In genomic region chr9:131837316-131837715, GRCh38 we compare ENCODE assay signal across 10 cellular contexts.
DNase-seq lines count a peak whose midpoint lies in the region; ATAC-seq and TF ChIP-seq lines count a peak whose summit lies in the region.
"Had no signal": no experiment of that assay in that cellular context is flagged by ENCODE, and none has a peak within 500 bp of the region (broad histone marks: within the 10 kb centered on the region; RNA-seq: fewer than 3 reads in every experiment).

No MANE protein-coding gene starts in this region.

- H3K4me3 ChIP-seq in DND-41 (ENCODE audit: low read depth in 1 of 2, low read length in 2 of 2) (no peak overlapping the region), IMR-90 (ENCODE audit: insufficient read depth, low read depth, low read length) (no peak overlapping the region), adrenal gland (no peak overlapping the region), right lobe of liver (no peak overlapping the region), uterus (no peak overlapping the region)

- H2BK5ac ChIP-seq in IMR-90 (ENCODE audit: low read depth, low read length, poor library complexity, severe bottlenecking): no peak overlapping the region

- no peak overlapping the region for H3K4me3 Mint-ChIP-seq in CD4-positive, alpha-beta T cell
- no peak overlapping the region for H3K4me3 Mint-ChIP-seq in stimulated activated naive B cell treated with anti-CD40 and anti-IgM and Interleukin-4, amounts not matched to agents 10 μg/mL and 1 μg/mL and 100 μg/mL, for 72 hours
- H3K4me3 Mint-ChIP-seq: activated naive CD4-positive, alpha-beta T cell treated with anti-CD3 and anti-CD28 coated beads, Interleukin-2, amount 50 U/mL, for 24 hours had no signal

- H3K18ac ChIP-seq in IMR-90 (ENCODE audit: low read depth, low read length): no peak overlapping the region

- ATAC-seq in DND-41 (ENCODE audit: insufficient read depth, low read depth): no peak
- no peak for ATAC-seq in IMR-90 (ENCODE audit: low read depth)
- peak; percentile 44 to 59 (median 56) for ATAC-seq in right lobe of liver
- ATAC-seq in GM18505 (IDR thresholded peaks at IDR 0.05; ENCODE audit: unreplicated experiment): no peak
- no peak for ATAC-seq in CD4-positive, alpha-beta T cell (ENCODE audit: poor library complexity)
- ATAC-seq in stimulated activated naive B cell treated with anti-CD40 and anti-IgM and Interleukin-4, amounts not matched to agents 10 μg/mL and 1 μg/mL and 100 μg/mL, for 72 hours (replicated peaks): no peak

- H2BK120ac ChIP-seq in IMR-90 (ENCODE audit: low read depth, low read length): no peak overlapping the region

- H3K27ac ChIP-seq in DND-41 (ENCODE audit: low read length): no peak overlapping the region
- H3K27ac ChIP-seq in IMR-90 (ENCODE audit: insufficient read depth, low read length): no peak overlapping the region
- no peak overlapping the region for H3K27ac ChIP-seq in adrenal gland
- H3K27ac ChIP-seq in right lobe of liver: no peak overlapping the region
- no peak overlapping the region for H3K27ac ChIP-seq in uterus
- no peak overlapping the region for H3K27ac ChIP-seq in CD4-positive, alpha-beta T cell (ENCODE audit: low read depth, low read length)
- H3K27ac ChIP-seq: KMS-11 had no signal

- in situ Hi-C loops in IMR-90 (cut with MboI; ENCODE audit: low sequenced_read_pairs): no loop called here

- intact Hi-C loops in IMR-90 (cut with micrococcal nuclease): no loop called here
- intact Hi-C loops in adrenal gland (cut with DNase I): no loop called here
- intact Hi-C loops in right lobe of liver (cut with DNase I): no loop called here
- intact Hi-C loops in uterus (cut with DNase I; ENCODE audit: low total_unique reads): no loop called here
- intact Hi-C loops in CD4-positive, alpha-beta T cell (cut with DNase I, micrococcal nuclease): no loop called here

- peak; percentile 34 for TF ChIP-seq CTCF in DND-41 (IDR thresholded peaks at IDR 0.05; ENCODE audit: borderline replicate concordance, extremely low read depth, low read length, poor library complexity, severe bottlenecking)
- TF ChIP-seq CTCF in IMR-90 (conservative IDR thresholded peaks at IDR 0.05; ENCODE audit: low read depth, low read length): 0 out of 2 replicates have a peak, but pooled peaks have one; percentile 8
- peak in 5 of 6 experiments; percentile 34 to 48 (median 35) for TF ChIP-seq CTCF in adrenal gland (IDR thresholded peaks at IDR 0.05)
- TF ChIP-seq CTCF in right lobe of liver (IDR thresholded peaks at IDR 0.05): peak in 3 of 4 donors; percentile 11 to 20 (median 13)
- TF ChIP-seq CTCF in uterus (IDR thresholded peaks at IDR 0.05): no peak
- no peak for TF ChIP-seq CTCF in CD4-positive, alpha-beta T cell (IDR thresholded peaks at IDR 0.05)

- BruUV-seq in IMR-90 (replicated peaks; lab: Mats Ljungman, UMichigan): no TSS peak

- peak overlapping the region; percentile 26 for H2AK9ac ChIP-seq in IMR-90 (replicated peaks; ENCODE audit: low read depth, low read length, poor library complexity)

- H4K8ac ChIP-seq in IMR-90 (ENCODE audit: low read depth in 2 of 2, low read length in 2 of 2): no peak overlapping the region

- H3K23ac ChIP-seq in IMR-90 (ENCODE audit: low read depth, low read length): no peak overlapping the region

- H3K9me3 ChIP-seq in DND-41 (ENCODE audit: insufficient read depth, low read length, severe bottlenecking) (peaks cover 6% of the 10 kb centered on the region), IMR-90 (ENCODE audit: control insufficient read depth, insufficient read depth, low read length) (peaks cover 15% of the 10 kb centered on the region), adrenal gland (replicated peaks in 1 of 3) (no peaks in the 10 kb centered on the region), right lobe of liver (no peaks in the 10 kb centered on the region), uterus (peaks cover 0 to 15% of the 10 kb centered on the region in 2 donors)
- peaks cover 13% of the 10 kb centered on the region for H3K9me3 ChIP-seq in CD4-positive, alpha-beta T cell (ENCODE audit: control insufficient read depth, low read length)

- no peak overlapping the region for H4K5ac ChIP-seq in IMR-90 (ENCODE audit: low read depth, low read length)

- TF ChIP-seq RAD21 in IMR-90 (IDR thresholded peaks at IDR 0.05; ENCODE audit: low read length): no peak

- H3K9me1 ChIP-seq in IMR-90 (ENCODE audit: insufficient read depth, low read length): no peaks in the 10 kb centered on the region

- H3K4me1 ChIP-seq in DND-41 (ENCODE audit: insufficient read depth, low read length): no peaks in the 10 kb centered on the region
- no peaks in the 10 kb centered on the region for H3K4me1 ChIP-seq in IMR-90 (ENCODE audit: control insufficient read depth, insufficient read depth, low read length)
- no peaks in the 10 kb centered on the region for H3K4me1 ChIP-seq in adrenal gland (replicated peaks in 1 of 2)
- no peaks in the 10 kb centered on the region for H3K4me1 ChIP-seq in right lobe of liver
- H3K4me1 ChIP-seq in uterus: no peaks in the 10 kb centered on the region

- H3K36me3 Mint-ChIP-seq in CD4-positive, alpha-beta T cell (ENCODE audit: low read depth): no peaks in the 10 kb centered on the region
- no peaks in the 10 kb centered on the region for H3K36me3 Mint-ChIP-seq in stimulated activated naive B cell treated with anti-CD40 and anti-IgM and Interleukin-4, amounts not matched to agents 10 μg/mL and 1 μg/mL and 100 μg/mL, for 72 hours
- H3K36me3 Mint-ChIP-seq: activated naive CD4-positive, alpha-beta T cell treated with anti-CD3 and anti-CD28 coated beads, Interleukin-2, amount 50 U/mL, for 24 hours had no signal

- H3K4me2 ChIP-seq in DND-41 (ENCODE audit: insufficient read depth, low read length): no peak overlapping the region
- H3K4me2 ChIP-seq in IMR-90 (ENCODE audit: low read depth, low read length): no peak overlapping the region
- H3K4me2 ChIP-seq: KMS-11 had no signal

- no peaks in the 10 kb centered on the region for H3K36me3 ChIP-seq in DND-41 (ENCODE audit: insufficient read depth, low read length)
- no peaks in the 10 kb centered on the region for H3K36me3 ChIP-seq in IMR-90 (ENCODE audit: control insufficient read depth, insufficient read depth, low read length)
- no peaks in the 10 kb centered on the region for H3K36me3 ChIP-seq in adrenal gland (replicated peaks in 1 of 2)
- H3K36me3 ChIP-seq in right lobe of liver: no peaks in the 10 kb centered on the region
- H3K36me3 ChIP-seq in uterus: no peaks in the 10 kb centered on the region

- H3K4me1 Mint-ChIP-seq in CD4-positive, alpha-beta T cell (ENCODE audit: low read depth): peaks cover 23% of the 10 kb centered on the region
- no peaks in the 10 kb centered on the region for H3K4me1 Mint-ChIP-seq in stimulated activated naive B cell treated with anti-CD40 and anti-IgM and Interleukin-4, amounts not matched to agents 10 μg/mL and 1 μg/mL and 100 μg/mL, for 72 hours
- H3K4me1 Mint-ChIP-seq: activated naive CD4-positive, alpha-beta T cell treated with anti-CD3 and anti-CD28 coated beads, Interleukin-2, amount 50 U/mL, for 24 hours had no signal

- H4K91ac ChIP-seq in IMR-90 (ENCODE audit: insufficient read depth, low read depth, low read length): no peak overlapping the region

- H2AK5ac ChIP-seq in IMR-90 (ENCODE audit: low read depth, low read length): no peak overlapping the region; the same call in 1 of the 2 replicates

- no peak overlapping the region for H2BK15ac ChIP-seq in IMR-90 (ENCODE audit: low read depth, low read length)

- CTCF ChIA-PET in IMR-90 (lab: Yijun Ruan, JAX): no interaction called here
- CTCF ChIA-PET in CD4-positive, alpha-beta T cell (lab: Charles Lee): no interaction called here

- H3K27ac Mint-ChIP-seq in CD4-positive, alpha-beta T cell: no peak overlapping the region
- H3K27ac Mint-ChIP-seq in stimulated activated naive B cell treated with anti-CD40 and anti-IgM and Interleukin-4, amounts not matched to agents 10 μg/mL and 1 μg/mL and 100 μg/mL, for 72 hours: no peak overlapping the region
- H3K27ac Mint-ChIP-seq: activated naive CD4-positive, alpha-beta T cell treated with anti-CD3 and anti-CD28 coated beads, Interleukin-2, amount 50 U/mL, for 24 hours had no signal

- no peak overlapping the region for H2AFZ ChIP-seq in DND-41 (ENCODE audit: low read depth, low read length)
- H2AFZ ChIP-seq in IMR-90 (replicated peaks; ENCODE audit: low read length, poor library complexity): no peak overlapping the region

- no peaks in the 10 kb centered on the region for H3K27me3 ChIP-seq in DND-41 (ENCODE audit: insufficient read depth, low read length, poor library complexity)
- H3K27me3 ChIP-seq in IMR-90 (ENCODE audit: control insufficient read depth, insufficient read depth, low read length): peaks cover 38% of the 10 kb centered on the region
- no peaks in the 10 kb centered on the region for H3K27me3 ChIP-seq in adrenal gland
- no peaks in the 10 kb centered on the region for H3K27me3 ChIP-seq in right lobe of liver
- no peaks in the 10 kb centered on the region for H3K27me3 ChIP-seq in uterus
- no peaks in the 10 kb centered on the region for H3K27me3 ChIP-seq in CD4-positive, alpha-beta T cell (ENCODE audit: control insufficient read depth, insufficient read depth, low read length)

- H3K9ac ChIP-seq in DND-41 (ENCODE audit: low read depth, low read length) (no peak overlapping the region), IMR-90 (ENCODE audit: low read depth, low read length) (no peak overlapping the region)
- H3K9ac ChIP-seq: KMS-11 had no signal

- H3K9me3 Mint-ChIP-seq in CD4-positive, alpha-beta T cell: no peaks in the 10 kb centered on the region
- H3K9me3 Mint-ChIP-seq in stimulated activated naive B cell treated with anti-CD40 and anti-IgM and Interleukin-4, amounts not matched to agents 10 μg/mL and 1 μg/mL and 100 μg/mL, for 72 hours: peaks cover 12 to 14% of the 10 kb centered on the region in 2 donors
- H3K9me3 Mint-ChIP-seq: activated naive CD4-positive, alpha-beta T cell treated with anti-CD3 and anti-CD28 coated beads, Interleukin-2, amount 50 U/mL, for 24 hours had no signal

- WGBS in IMR-90 (ENCODE audit: extremely low coverage in 2 of 2, insufficient read length in 1 of 2), 2 experiments: 78% methylated on average over 6 of the region's 10 CpGs; no CpG with 5 or more reads in 1 of the 2 experiments
- WGBS in adrenal gland, 4 donors: 40 to 61% (median 54%) methylated on average over 5 to 10 of the region's 10 CpGs
- 10% methylated on average over 3 of the region's 10 CpGs for WGBS in right lobe of liver (ENCODE audit: insufficient coverage, low coverage, low lambda C conversion rate, missing lambda C conversion rate)

- no peaks in the 10 kb centered on the region for H3K79me2 ChIP-seq in DND-41 (ENCODE audit: insufficient read depth, low read length)

- H4K20me1 ChIP-seq in DND-41 (ENCODE audit: insufficient read depth, low read length): no peaks in the 10 kb centered on the region
- peaks cover 11% of the 10 kb centered on the region; the same call in 1 of the 2 replicates for H4K20me1 ChIP-seq in IMR-90 (ENCODE audit: insufficient read depth, low read length)

- H3K79me1 ChIP-seq in IMR-90 (ENCODE audit: low read depth in 1 of 2, low read length in 2 of 2): no peaks in the 10 kb centered on the region

- no peak overlapping the region for H3K14ac ChIP-seq in IMR-90 (replicated peaks; ENCODE audit: low read depth, low read length)

- no peak for DNase-seq in DND-41
- no peak for DNase-seq in IMR-90
- DNase-seq in adrenal gland: peak in 6 of 7 donors; percentile 27 to 69 (median 44)
- peak in 2 of 3 donors; percentile 35 to 48 for DNase-seq in right lobe of liver
- no peak for DNase-seq in uterus
- no peak for DNase-seq in CD4-positive, alpha-beta T cell
- DNase-seq in stimulated activated naive B cell treated with anti-CD40 and anti-IgM and Interleukin-4, amounts not matched to agents 10 μg/mL and 1 μg/mL and 100 μg/mL, for 72 hours: no peak

- H3K27me3 Mint-ChIP-seq in CD4-positive, alpha-beta T cell: peaks cover 4% of the 10 kb centered on the region
- H3K27me3 Mint-ChIP-seq in stimulated activated naive B cell treated with anti-CD40 and anti-IgM and Interleukin-4, amounts not matched to agents 10 μg/mL and 1 μg/mL and 100 μg/mL, for 72 hours: peaks cover 34 to 47% of the 10 kb centered on the region in 2 donors

- TF ChIP-seq POLR2A in IMR-90 (IDR thresholded peaks at IDR 0.05; ENCODE audit: low read depth, low read length) (no peak), adrenal gland (IDR thresholded peaks at IDR 0.05) (no peak), right lobe of liver (IDR thresholded peaks at IDR 0.05) (no peak), GM18505 (IDR thresholded peaks at IDR 0.05; ENCODE audit: borderline replicate concordance, extremely low read depth, insufficient read depth, insufficient read length) (no peak), uterus (IDR thresholded peaks at IDR 0.05) (no peak)

- dilution Hi-C loops in IMR-90 (cut with HindIII; ENCODE audit: low sequenced_read_pairs, unreplicated experiment): no loop called here

- POLR2A ChIA-PET in IMR-90 (lab: Charles Lee; ENCODE audit: unreplicated experiment): no interaction called here
- POLR2A ChIA-PET in CD4-positive, alpha-beta T cell (lab: Charles Lee): interaction anchor here (0.7 kb wide), 1 partner anchor 130 kb away, joined by 3 read pairs; no protein-coding TSS in a partner anchor

- no peak overlapping the region for H3K4ac ChIP-seq in IMR-90 (ENCODE audit: low read depth, low read length)

- no peak overlapping the region for H2BK20ac ChIP-seq in IMR-90 (ENCODE audit: low read depth, low read length)

- H3K56ac ChIP-seq in IMR-90 (ENCODE audit: extremely low read depth, insufficient read depth, low read length): no peak overlapping the region

Comparison
In these comparisons a context has a peak if more than half of its experiments do, and no peak if none do; other contexts are left out.
1. ATAC-seq: peak in right lobe of liver (4 of 4); none in DND-41 (single experiment), IMR-90 (single experiment), GM18505 (single experiment), CD4-positive, alpha-beta T cell (single experiment) and stimulated activated naive B cell treated with anti-CD40 and anti-IgM and Interleukin-4, amounts not matched to agents 10 μg/mL and 1 μg/mL and 100 μg/mL, for 72 hours (0 of 2).
2. DNase-seq: peak in adrenal gland (6 of 7) and right lobe of liver (2 of 3); none in DND-41 (single experiment), IMR-90 (single experiment), uterus (0 of 2), CD4-positive, alpha-beta T cell (0 of 10) and stimulated activated naive B cell treated with anti-CD40 and anti-IgM and Interleukin-4, amounts not matched to agents 10 μg/mL and 1 μg/mL and 100 μg/mL, for 72 hours (single experiment).
3. CTCF ChIP-seq: peak in DND-41 (single experiment), IMR-90 (single experiment), adrenal gland (5 of 6) and right lobe of liver (3 of 4); none in uterus (0 of 4) and CD4-positive, alpha-beta T cell (single experiment).